Comparison of ENCODE assay signal across 1 cellular context in the genomic region with DNA sequence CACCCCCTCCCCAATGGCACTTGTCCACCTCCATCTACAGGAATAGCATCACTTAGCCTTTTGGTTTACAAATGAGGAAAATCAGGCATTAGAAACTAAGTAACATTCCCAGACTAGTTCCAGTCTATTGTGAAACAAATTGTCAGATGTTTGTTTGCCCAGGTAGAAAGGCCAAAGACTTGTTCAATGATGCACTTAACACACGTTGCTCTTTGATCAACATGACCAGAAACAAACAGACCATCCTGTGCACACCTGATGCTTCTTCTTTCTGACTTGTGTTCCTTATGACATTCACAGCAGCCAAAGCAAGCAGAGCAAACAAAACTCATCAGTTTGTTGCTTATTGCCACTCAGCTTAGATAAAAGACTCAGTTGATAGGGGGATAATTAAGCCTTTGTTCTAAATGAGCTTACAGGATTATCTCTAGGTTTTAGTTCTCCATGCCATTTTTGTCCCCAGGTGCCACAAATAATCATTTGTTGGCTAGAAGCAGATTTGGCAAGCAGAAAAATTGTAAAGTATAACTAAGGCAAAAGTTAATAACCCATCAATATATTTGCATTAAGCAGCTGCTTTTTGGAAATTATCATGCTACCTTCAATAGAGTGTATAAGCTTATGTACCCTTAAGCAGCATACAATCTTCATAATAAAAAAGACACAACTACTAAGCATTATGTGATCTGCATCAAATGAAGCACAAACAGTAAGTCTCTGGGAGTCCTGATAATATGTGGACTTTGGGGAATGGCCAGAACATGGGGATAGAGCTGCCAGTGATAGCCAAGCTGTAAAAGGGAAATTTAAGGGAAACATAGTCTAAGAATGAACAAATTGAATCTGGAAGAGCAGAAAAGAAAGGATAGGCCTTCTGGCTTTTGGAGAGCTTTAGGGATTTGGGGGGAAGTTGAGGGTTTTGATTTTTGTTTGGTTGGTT.
A peak's percentile ranks its signal among the peaks of the same experiment; 100 is the strongest.
TF ChIP-seq lines count a peak whose summit lies in the region.

No MANE protein-coding gene starts in this region.

TF ChIP-seq in HepG2, 621 proteins besides CTCF, POLR2A, EP300 and RAD21 (continued from another document and continues in another):
- TF ChIP-seq, protein P1, sequence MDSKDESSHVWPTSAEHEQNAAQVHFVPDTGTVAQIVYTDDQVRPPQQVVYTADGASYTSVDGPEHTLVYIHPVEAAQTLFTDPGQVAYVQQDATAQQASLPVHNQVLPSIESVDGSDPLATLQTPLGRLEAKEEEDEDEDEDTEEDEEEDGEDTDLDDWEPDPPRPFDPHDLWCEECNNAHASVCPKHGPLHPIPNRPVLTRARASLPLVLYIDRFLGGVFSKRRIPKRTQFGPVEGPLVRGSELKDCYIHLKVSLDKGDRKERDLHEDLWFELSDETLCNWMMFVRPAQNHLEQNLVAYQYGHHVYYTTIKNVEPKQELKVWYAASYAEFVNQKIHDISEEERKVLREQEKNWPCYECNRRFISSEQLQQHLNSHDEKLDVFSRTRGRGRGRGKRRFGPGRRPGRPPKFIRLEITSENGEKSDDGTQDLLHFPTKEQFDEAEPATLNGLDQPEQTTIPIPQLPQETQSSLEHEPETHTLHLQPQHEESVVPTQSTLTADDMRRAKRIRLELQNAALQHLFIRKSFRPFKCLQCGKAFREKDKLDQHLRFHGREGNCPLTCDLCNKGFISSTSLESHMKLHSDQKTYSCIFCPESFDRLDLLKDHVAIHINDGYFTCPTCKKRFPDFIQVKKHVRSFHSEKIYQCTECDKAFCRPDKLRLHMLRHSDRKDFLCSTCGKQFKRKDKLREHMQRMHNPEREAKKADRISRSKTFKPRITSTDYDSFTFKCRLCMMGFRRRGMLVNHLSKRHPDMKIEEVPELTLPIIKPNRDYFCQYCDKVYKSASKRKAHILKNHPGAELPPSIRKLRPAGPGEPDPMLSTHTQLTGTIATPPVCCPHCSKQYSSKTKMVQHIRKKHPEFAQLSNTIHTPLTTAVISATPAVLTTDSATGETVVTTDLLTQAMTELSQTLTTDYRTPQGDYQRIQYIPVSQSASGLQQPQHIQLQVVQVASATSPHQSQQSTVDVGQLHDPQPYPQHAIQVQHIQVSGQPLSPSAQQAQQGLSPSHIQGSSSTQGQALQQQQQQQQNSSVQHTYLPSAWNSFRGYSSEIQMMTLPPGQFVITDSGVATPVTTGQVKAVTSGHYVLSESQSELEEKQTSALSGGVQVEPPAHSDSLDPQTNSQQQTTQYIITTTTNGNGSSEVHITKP (CRISPR knock-in tag; IDR thresholded peaks at IDR 0.05; ENCODE audit: low read depth) = no peak
- 0 out of 2 replicates have a peak, but pooled peaks have one; percentile 30 for TF ChIP-seq ZMYM4 (CRISPR knock-in tag; IDR thresholded peaks at IDR 0.05)
- TF ChIP-seq SOX13 (IDR thresholded peaks at IDR 0.05) = peak; percentile 59; the same call in 1 of the 2 replicates
- peak in 1 of 2 experiments; percentile 89; a peak in 2 of 4 replicates for TF ChIP-seq SOX13 (CRISPR knock-in tag; conservative IDR thresholded peaks at IDR 0.05 in 1 of 2, IDR thresholded peaks at IDR 0.05 in 1 of 2)
- no peak for TF ChIP-seq SETDB1 (CRISPR knock-in tag; IDR thresholded peaks at IDR 0.05; ENCODE audit: borderline replicate concordance)
- TF ChIP-seq GATA4 (IDR thresholded peaks at IDR 0.05; ENCODE audit: borderline replicate concordance, low read depth) = peak; percentile 26; the same call in 1 of the 2 replicates
- TF ChIP-seq TEAD3 (CRISPR knock-in tag; optimal IDR thresholded peaks at IDR 0.05; ENCODE audit: borderline replicate concordance) = peak; percentile 78
- TF ChIP-seq, protein P2, sequence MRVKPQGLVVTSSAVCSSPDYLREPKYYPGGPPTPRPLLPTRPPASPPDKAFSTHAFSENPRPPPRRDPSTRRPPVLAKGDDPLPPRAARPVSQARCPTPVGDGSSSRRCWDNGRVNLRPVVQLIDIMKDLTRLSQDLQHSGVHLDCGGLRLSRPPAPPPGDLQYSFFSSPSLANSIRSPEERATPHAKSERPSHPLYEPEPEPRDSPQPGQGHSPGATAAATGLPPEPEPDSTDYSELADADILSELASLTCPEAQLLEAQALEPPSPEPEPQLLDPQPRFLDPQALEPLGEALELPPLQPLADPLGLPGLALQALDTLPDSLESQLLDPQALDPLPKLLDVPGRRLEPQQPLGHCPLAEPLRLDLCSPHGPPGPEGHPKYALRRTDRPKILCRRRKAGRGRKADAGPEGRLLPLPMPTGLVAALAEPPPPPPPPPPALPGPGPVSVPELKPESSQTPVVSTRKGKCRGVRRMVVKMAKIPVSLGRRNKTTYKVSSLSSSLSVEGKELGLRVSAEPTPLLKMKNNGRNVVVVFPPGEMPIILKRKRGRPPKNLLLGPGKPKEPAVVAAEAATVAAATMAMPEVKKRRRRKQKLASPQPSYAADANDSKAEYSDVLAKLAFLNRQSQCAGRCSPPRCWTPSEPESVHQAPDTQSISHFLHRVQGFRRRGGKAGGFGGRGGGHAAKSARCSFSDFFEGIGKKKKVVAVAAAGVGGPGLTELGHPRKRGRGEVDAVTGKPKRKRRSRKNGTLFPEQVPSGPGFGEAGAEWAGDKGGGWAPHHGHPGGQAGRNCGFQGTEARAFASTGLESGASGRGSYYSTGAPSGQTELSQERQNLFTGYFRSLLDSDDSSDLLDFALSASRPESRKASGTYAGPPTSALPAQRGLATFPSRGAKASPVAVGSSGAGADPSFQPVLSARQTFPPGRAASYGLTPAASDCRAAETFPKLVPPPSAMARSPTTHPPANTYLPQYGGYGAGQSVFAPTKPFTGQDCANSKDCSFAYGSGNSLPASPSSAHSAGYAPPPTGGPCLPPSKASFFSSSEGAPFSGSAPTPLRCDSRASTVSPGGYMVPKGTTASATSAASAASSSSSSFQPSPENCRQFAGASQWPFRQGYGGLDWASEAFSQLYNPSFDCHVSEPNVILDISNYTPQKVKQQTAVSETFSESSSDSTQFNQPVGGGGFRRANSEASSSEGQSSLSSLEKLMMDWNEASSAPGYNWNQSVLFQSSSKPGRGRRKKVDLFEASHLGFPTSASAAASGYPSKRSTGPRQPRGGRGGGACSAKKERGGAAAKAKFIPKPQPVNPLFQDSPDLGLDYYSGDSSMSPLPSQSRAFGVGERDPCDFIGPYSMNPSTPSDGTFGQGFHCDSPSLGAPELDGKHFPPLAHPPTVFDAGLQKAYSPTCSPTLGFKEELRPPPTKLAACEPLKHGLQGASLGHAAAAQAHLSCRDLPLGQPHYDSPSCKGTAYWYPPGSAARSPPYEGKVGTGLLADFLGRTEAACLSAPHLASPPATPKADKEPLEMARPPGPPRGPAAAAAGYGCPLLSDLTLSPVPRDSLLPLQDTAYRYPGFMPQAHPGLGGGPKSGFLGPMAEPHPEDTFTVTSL (CRISPR knock-in tag; IDR thresholded peaks at IDR 0.05; ENCODE audit: borderline replicate concordance) = peak; percentile 87; the same call in 1 of the 2 replicates
- 0 out of 2 replicates have a peak, but pooled peaks have one; percentile 39 for TF ChIP-seq MEF2D (CRISPR knock-in tag; IDR thresholded peaks at IDR 0.05)
- TF ChIP-seq, protein P3, sequence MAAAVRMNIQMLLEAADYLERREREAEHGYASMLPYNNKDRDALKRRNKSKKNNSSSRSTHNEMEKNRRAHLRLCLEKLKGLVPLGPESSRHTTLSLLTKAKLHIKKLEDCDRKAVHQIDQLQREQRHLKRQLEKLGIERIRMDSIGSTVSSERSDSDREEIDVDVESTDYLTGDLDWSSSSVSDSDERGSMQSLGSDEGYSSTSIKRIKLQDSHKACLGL (CRISPR knock-in tag; IDR thresholded peaks at IDR 0.05) = no peak
- peak; percentile 85; the same call in 1 of the 2 replicates for TF ChIP-seq ZNF431 (CRISPR knock-in tag; IDR thresholded peaks at IDR 0.05; ENCODE audit: borderline replicate concordance, low read depth)
- TF ChIP-seq ELF4 (CRISPR knock-in tag; IDR thresholded peaks at IDR 0.05; ENCODE audit: borderline replicate concordance) = no peak
- peak; percentile 78; the same call in 1 of the 2 replicates for TF ChIP-seq MIER3 (CRISPR knock-in tag; IDR thresholded peaks at IDR 0.05; ENCODE audit: borderline replicate concordance)
- no peak for TF ChIP-seq ZNF746 (CRISPR knock-in tag; IDR thresholded peaks at IDR 0.05)
- TF ChIP-seq, protein P4, sequence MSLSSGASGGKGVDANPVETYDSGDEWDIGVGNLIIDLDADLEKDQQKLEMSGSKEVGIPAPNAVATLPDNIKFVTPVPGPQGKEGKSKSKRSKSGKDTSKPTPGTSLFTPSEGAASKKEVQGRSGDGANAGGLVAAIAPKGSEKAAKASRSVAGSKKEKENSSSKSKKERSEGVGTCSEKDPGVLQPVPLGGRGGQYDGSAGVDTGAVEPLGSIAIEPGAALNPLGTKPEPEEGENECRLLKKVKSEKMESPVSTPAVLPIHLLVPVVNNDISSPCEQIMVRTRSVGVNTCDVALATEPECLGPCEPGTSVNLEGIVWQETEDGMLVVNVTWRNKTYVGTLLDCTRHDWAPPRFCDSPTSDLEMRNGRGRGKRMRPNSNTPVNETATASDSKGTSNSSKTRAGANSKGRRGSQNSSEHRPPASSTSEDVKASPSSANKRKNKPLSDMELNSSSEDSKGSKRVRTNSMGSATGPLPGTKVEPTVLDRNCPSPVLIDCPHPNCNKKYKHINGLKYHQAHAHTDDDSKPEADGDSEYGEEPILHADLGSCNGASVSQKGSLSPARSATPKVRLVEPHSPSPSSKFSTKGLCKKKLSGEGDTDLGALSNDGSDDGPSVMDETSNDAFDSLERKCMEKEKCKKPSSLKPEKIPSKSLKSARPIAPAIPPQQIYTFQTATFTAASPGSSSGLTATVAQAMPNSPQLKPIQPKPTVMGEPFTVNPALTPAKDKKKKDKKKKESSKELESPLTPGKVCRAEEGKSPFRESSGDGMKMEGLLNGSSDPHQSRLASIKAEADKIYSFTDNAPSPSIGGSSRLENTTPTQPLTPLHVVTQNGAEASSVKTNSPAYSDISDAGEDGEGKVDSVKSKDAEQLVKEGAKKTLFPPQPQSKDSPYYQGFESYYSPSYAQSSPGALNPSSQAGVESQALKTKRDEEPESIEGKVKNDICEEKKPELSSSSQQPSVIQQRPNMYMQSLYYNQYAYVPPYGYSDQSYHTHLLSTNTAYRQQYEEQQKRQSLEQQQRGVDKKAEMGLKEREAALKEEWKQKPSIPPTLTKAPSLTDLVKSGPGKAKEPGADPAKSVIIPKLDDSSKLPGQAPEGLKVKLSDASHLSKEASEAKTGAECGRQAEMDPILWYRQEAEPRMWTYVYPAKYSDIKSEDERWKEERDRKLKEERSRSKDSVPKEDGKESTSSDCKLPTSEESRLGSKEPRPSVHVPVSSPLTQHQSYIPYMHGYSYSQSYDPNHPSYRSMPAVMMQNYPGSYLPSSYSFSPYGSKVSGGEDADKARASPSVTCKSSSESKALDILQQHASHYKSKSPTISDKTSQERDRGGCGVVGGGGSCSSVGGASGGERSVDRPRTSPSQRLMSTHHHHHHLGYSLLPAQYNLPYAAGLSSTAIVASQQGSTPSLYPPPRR (CRISPR knock-in tag; IDR thresholded peaks at IDR 0.05; ENCODE audit: borderline replicate concordance) = peak; percentile 92
- no peak for TF ChIP-seq ATAD3A (CRISPR knock-in tag; IDR thresholded peaks at IDR 0.05)
- no peak for TF ChIP-seq ZFP37 (CRISPR knock-in tag; IDR thresholded peaks at IDR 0.05; ENCODE audit: borderline replicate concordance)
- TF ChIP-seq ZNF720 (CRISPR knock-in tag; IDR thresholded peaks at IDR 0.05) = no peak
- TF ChIP-seq FOSL2 (CRISPR knock-in tag; IDR thresholded peaks at IDR 0.05) = peak; percentile 68
- no peak for TF ChIP-seq FOSL1 (CRISPR knock-in tag; IDR thresholded peaks at IDR 0.05; ENCODE audit: borderline replicate concordance)
- no peak for TF ChIP-seq ZMYM2 (CRISPR knock-in tag; IDR thresholded peaks at IDR 0.05)
- peak; percentile 70 for TF ChIP-seq CEBPG (CRISPR knock-in tag; IDR thresholded peaks at IDR 0.05)
- TF ChIP-seq, protein P5, sequence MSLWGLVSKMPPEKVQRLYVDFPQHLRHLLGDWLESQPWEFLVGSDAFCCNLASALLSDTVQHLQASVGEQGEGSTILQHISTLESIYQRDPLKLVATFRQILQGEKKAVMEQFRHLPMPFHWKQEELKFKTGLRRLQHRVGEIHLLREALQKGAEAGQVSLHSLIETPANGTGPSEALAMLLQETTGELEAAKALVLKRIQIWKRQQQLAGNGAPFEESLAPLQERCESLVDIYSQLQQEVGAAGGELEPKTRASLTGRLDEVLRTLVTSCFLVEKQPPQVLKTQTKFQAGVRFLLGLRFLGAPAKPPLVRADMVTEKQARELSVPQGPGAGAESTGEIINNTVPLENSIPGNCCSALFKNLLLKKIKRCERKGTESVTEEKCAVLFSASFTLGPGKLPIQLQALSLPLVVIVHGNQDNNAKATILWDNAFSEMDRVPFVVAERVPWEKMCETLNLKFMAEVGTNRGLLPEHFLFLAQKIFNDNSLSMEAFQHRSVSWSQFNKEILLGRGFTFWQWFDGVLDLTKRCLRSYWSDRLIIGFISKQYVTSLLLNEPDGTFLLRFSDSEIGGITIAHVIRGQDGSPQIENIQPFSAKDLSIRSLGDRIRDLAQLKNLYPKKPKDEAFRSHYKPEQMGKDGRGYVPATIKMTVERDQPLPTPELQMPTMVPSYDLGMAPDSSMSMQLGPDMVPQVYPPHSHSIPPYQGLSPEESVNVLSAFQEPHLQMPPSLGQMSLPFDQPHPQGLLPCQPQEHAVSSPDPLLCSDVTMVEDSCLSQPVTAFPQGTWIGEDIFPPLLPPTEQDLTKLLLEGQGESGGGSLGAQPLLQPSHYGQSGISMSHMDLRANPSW (CRISPR knock-in tag; IDR thresholded peaks at IDR 0.05; ENCODE audit: borderline replicate concordance) = no peak
- TF ChIP-seq, protein P6, sequence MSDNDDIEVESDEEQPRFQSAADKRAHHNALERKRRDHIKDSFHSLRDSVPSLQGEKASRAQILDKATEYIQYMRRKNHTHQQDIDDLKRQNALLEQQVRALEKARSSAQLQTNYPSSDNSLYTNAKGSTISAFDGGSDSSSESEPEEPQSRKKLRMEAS (IDR thresholded peaks at IDR 0.05) = peak; percentile 47; the same call in 1 of the 2 replicates
- TF ChIP-seq, protein P7, sequence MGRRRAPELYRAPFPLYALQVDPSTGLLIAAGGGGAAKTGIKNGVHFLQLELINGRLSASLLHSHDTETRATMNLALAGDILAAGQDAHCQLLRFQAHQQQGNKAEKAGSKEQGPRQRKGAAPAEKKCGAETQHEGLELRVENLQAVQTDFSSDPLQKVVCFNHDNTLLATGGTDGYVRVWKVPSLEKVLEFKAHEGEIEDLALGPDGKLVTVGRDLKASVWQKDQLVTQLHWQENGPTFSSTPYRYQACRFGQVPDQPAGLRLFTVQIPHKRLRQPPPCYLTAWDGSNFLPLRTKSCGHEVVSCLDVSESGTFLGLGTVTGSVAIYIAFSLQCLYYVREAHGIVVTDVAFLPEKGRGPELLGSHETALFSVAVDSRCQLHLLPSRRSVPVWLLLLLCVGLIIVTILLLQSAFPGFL (CRISPR knock-in tag; IDR thresholded peaks at IDR 0.05) = no peak
- TF ChIP-seq ZNF205 (CRISPR knock-in tag; IDR thresholded peaks at IDR 0.05) = no peak
- no peak for TF ChIP-seq KDM4B (CRISPR knock-in tag; IDR thresholded peaks at IDR 0.05)
- no peak for TF ChIP-seq ZNF777 (CRISPR knock-in tag; IDR thresholded peaks at IDR 0.05)
- peak; percentile 72 for TF ChIP-seq HNF4A (CRISPR knock-in tag; IDR thresholded peaks at IDR 0.05)
- no peak for TF ChIP-seq ZNF530 (CRISPR knock-in tag; IDR thresholded peaks at IDR 0.05; ENCODE audit: low read depth)
- TF ChIP-seq, protein P8, sequence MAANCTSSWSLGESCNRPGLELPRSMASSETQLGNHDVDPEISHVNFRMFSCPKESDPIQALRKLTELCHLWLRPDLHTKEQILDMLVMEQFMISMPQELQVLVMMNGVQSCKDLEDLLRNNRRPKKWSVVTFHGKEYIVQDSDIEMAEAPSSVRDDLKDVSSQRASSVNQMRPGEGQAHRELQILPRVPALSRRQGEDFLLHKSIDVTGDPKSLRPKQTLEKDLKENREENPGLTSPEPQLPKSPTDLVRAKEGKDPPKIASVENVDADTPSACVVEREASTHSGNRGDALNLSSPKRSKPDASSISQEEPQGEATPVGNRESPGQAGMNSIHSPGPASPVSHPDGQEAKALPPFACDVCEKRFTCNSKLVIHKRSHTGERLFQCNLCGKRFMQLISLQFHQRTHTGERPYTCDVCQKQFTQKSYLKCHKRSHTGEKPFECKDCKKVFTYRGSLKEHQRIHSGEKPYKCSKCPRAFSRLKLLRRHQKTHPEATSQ (CRISPR knock-in tag; IDR thresholded peaks at IDR 0.05; ENCODE audit: borderline replicate concordance) = no peak
- peak; percentile 79 for TF ChIP-seq SKI (IDR thresholded peaks at IDR 0.05; ENCODE audit: partially characterized antibody)
- TF ChIP-seq CHD4 (IDR thresholded peaks at IDR 0.05; ENCODE audit: borderline replicate concordance, low read length) = no peak
- TF ChIP-seq BORCS8-MEF2B (CRISPR knock-in tag; IDR thresholded peaks at IDR 0.05) = no peak
